18 cellular contexts compared by ENCODE assay signal in genomic region chr20:34541264-34541901, GRCh38. TPM values are rescaled to one million over a fixed set of nuclear protein-coding genes. Genes with fewer than 3 reads are reported as not detected.
DNase-seq lines count a peak whose midpoint lies in the region; ATAC-seq and TF ChIP-seq lines count a peak whose summit lies in the region.
"Had no signal": no experiment of that assay in that cellular context is flagged by ENCODE, and none has a peak within 500 bp of the region (broad histone marks: within the 10 kb centered on the region; RNA-seq: fewer than 3 reads in every experiment).

No MANE protein-coding gene starts in this region.

- H3K9me3 ChIP-seq in left ventricle myocardium inferior (replicated peaks) (no peaks in the 10 kb centered on the region), neuronal stem cell (replicated peaks in 1 of 2; ENCODE audit: control insufficient read depth in 2 of 2, insufficient read depth in 1 of 2, low read depth in 1 of 2, low read length in 2 of 2) (no peaks in the 10 kb centered on the region)
- H3K9me3 ChIP-seq: gastrocnemius medialis, ovary, tibial nerve had no signal

- H3K4me3 Mint-ChIP-seq in T-helper 1 cell treated with Interleukin-12 subunit alpha and Interleukin-12 subunit beta and Interleukin-4 antibody, amounts not matched to agents 30 μg/mL and 1 μg/mL, for 36 hours = peak overlapping the region; percentile 59
- H3K4me3 Mint-ChIP-seq in activated naive CD8-positive, alpha-beta T cell treated with anti-CD3 and anti-CD28 coated beads, Interleukin-2, amount 50 U/mL, for 24 hours = no peak overlapping the region

- no peak for TF ChIP-seq CTCF in left ventricle myocardium inferior (IDR thresholded peaks at IDR 0.05; ENCODE audit: borderline replicate concordance)

- peak overlapping the region; percentile 87 for H3K27ac Mint-ChIP-seq in T-helper 1 cell treated with Interleukin-12 subunit alpha and Interleukin-12 subunit beta and Interleukin-4 antibody, amounts not matched to agents 30 μg/mL and 1 μg/mL, for 36 hours
- H3K27ac Mint-ChIP-seq in activated naive CD8-positive, alpha-beta T cell treated with anti-CD3 and anti-CD28 coated beads, Interleukin-2, amount 50 U/mL, for 24 hours = peak overlapping the region; percentile 84

- H3K4me1 ChIP-seq in left ventricle myocardium inferior = peaks cover 40% of the 10 kb centered on the region
- H3K4me1 ChIP-seq in neuronal stem cell (ENCODE audit: control insufficient read depth in 2 of 2, insufficient read depth in 1 of 2, low read depth in 1 of 2, low read length in 2 of 2) = peaks cover 0 to 4% of the 10 kb centered on the region in 2 donors

- H2BK15ac ChIP-seq in neuronal stem cell (ENCODE audit: low read length) = no peak overlapping the region

- intact Hi-C loops in left ventricle myocardium inferior (cut with micrococcal nuclease) = no loop called here
- intact Hi-C loops in Right ventricle myocardium inferior (cut with DNase I) = no loop called here

- H4K8ac ChIP-seq in neuronal stem cell (ENCODE audit: low read depth, low read length) = no peak overlapping the region

- no peak overlapping the region for H3K4me3 ChIP-seq in left ventricle myocardium inferior
- no peak overlapping the region for H3K4me3 ChIP-seq in neuronal stem cell (ENCODE audit: low read length in 2 of 2)
- H3K4me3 ChIP-seq: coronary artery, gastrocnemius medialis, ovary, tibial nerve had no signal

- peaks cover 30% of the 10 kb centered on the region for H3K36me3 Mint-ChIP-seq in T-helper 1 cell treated with Interleukin-12 subunit alpha and Interleukin-12 subunit beta and Interleukin-4 antibody, amounts not matched to agents 30 μg/mL and 1 μg/mL, for 36 hours (ENCODE audit: low read depth)
- H3K36me3 Mint-ChIP-seq in activated naive CD8-positive, alpha-beta T cell treated with anti-CD3 and anti-CD28 coated beads, Interleukin-2, amount 50 U/mL, for 24 hours (ENCODE audit: low read depth) = peaks cover 15% of the 10 kb centered on the region

- H3K18ac ChIP-seq in neuronal stem cell (ENCODE audit: low read length) = no peak overlapping the region

- DNase-seq in left ventricle myocardium inferior (no peak), Right ventricle myocardium inferior (ENCODE audit: missing footprints) (no peak), neuronal stem cell (ENCODE audit: low spot score) (no peak), HEK293T (ENCODE audit: extremely low spot score) (no peak), COLO668 (lab: John Stamatoyannopoulos, UW; ENCODE audit: unreplicated experiment) (no peak)
- no peak for DNase-seq in activated naive CD8-positive, alpha-beta T cell treated with anti-CD3 and anti-CD28 coated beads, Interleukin-2, amount 50 U/mL, for 24 hours
- DNase-seq: activated CD4-positive, CD25-positive, alpha-beta regulatory T cell treated with anti-CD3 and anti-CD28 coated beads, Interleukin-2, amount 50 U/mL, for 72 hours; activated gamma-delta T cell; gastrocnemius medialis; NCI-H1436 treated with DMSO at 0.1 percent for 48 hours; NCI-H2227 treated with DMSO at 0.1 percent for 48 hours; NK-92 treated with Interleukin-12 subunit alpha and Interleukin-12 subunit beta, amount 100 ng/mL, for 24 hours; ovary had no signal

- H3K36me3 ChIP-seq in left ventricle myocardium inferior = peaks cover 46% of the 10 kb centered on the region
- peaks cover 27 to 59% of the 10 kb centered on the region in 2 donors for H3K36me3 ChIP-seq in neuronal stem cell (replicated peaks in 1 of 2; ENCODE audit: control insufficient read depth in 2 of 2, insufficient read depth in 2 of 2, low read length in 2 of 2)
- H3K36me3 ChIP-seq: ovary had no signal

- H3K27me3 ChIP-seq in left ventricle myocardium inferior (ENCODE audit: low read depth) (no peaks in the 10 kb centered on the region), neuronal stem cell (ENCODE audit: control insufficient read depth in 3 of 3, insufficient read depth in 3 of 3, low read depth in 1 of 3, low read length in 3 of 3) (no peaks in the 10 kb centered on the region)
- H3K27me3 ChIP-seq: gastrocnemius medialis, ovary, tibial nerve had no signal

- H3K27ac ChIP-seq in left ventricle myocardium inferior (replicated peaks) = peak overlapping the region; percentile 53
- H3K27ac ChIP-seq in neuronal stem cell (replicated peaks; ENCODE audit: low read length) = no peak overlapping the region
- H3K27ac ChIP-seq: coronary artery, epithelial cell of prostate, gastrocnemius medialis, ovary had no signal

- H4K91ac ChIP-seq in neuronal stem cell (ENCODE audit: low read depth, low read length, poor library complexity) = no peak overlapping the region

- H3K4me2 ChIP-seq in neuronal stem cell (ENCODE audit: insufficient read depth, low read length, poor library complexity, severe bottlenecking) = no peak overlapping the region

- TF ChIP-seq POLR2A in GM18505 (IDR thresholded peaks at IDR 0.05; ENCODE audit: borderline replicate concordance, extremely low read depth, insufficient read depth, insufficient read length) = no peak

- H3K14ac ChIP-seq in neuronal stem cell (ENCODE audit: low read length) = no peak overlapping the region

- H3K27me3 Mint-ChIP-seq in T-helper 1 cell treated with Interleukin-12 subunit alpha and Interleukin-12 subunit beta and Interleukin-4 antibody, amounts not matched to agents 30 μg/mL and 1 μg/mL, for 36 hours (ENCODE audit: low read depth) = no peaks in the 10 kb centered on the region
- no peaks in the 10 kb centered on the region for H3K27me3 Mint-ChIP-seq in activated naive CD8-positive, alpha-beta T cell treated with anti-CD3 and anti-CD28 coated beads, Interleukin-2, amount 50 U/mL, for 24 hours

- H3K23ac ChIP-seq in neuronal stem cell (ENCODE audit: low read depth, low read length, poor library complexity) = no peak overlapping the region

- peaks cover 20% of the 10 kb centered on the region for H3K4me1 Mint-ChIP-seq in T-helper 1 cell treated with Interleukin-12 subunit alpha and Interleukin-12 subunit beta and Interleukin-4 antibody, amounts not matched to agents 30 μg/mL and 1 μg/mL, for 36 hours (ENCODE audit: low read depth)
- H3K4me1 Mint-ChIP-seq in activated naive CD8-positive, alpha-beta T cell treated with anti-CD3 and anti-CD28 coated beads, Interleukin-2, amount 50 U/mL, for 24 hours = peaks cover 13% of the 10 kb centered on the region

- no peaks in the 10 kb centered on the region for H3K79me1 ChIP-seq in neuronal stem cell (ENCODE audit: low read depth, low read length)

- H3K9me3 Mint-ChIP-seq in T-helper 1 cell treated with Interleukin-12 subunit alpha and Interleukin-12 subunit beta and Interleukin-4 antibody, amounts not matched to agents 30 μg/mL and 1 μg/mL, for 36 hours = no peaks in the 10 kb centered on the region
- H3K9me3 Mint-ChIP-seq in activated naive CD8-positive, alpha-beta T cell treated with anti-CD3 and anti-CD28 coated beads, Interleukin-2, amount 50 U/mL, for 24 hours = no peaks in the 10 kb centered on the region

- no peak overlapping the region for H2AK5ac ChIP-seq in neuronal stem cell (ENCODE audit: low read depth, low read length)

- ATAC-seq in Right ventricle myocardium inferior = no peak
- peak; percentile 26 for ATAC-seq in activated naive CD8-positive, alpha-beta T cell treated with anti-CD3 and anti-CD28 coated beads, Interleukin-2, amount 50 U/mL, for 24 hours
- ATAC-seq in GM18505 (IDR thresholded peaks at IDR 0.05; ENCODE audit: unreplicated experiment) = no peak
- ATAC-seq: gastrocnemius medialis had no signal

- H2BK5ac ChIP-seq in neuronal stem cell (ENCODE audit: low read length) = peak overlapping the region; percentile 16

- H3K9ac ChIP-seq in neuronal stem cell (ENCODE audit: low read depth, low read length, poor library complexity) = no peak overlapping the region

- H2AFZ ChIP-seq in neuronal stem cell (ENCODE audit: low read length) = no peak overlapping the region

- H3K4ac ChIP-seq in neuronal stem cell (ENCODE audit: low read length) = no peak overlapping the region

- CTCF ChIA-PET in HEK293T (lab: Yijun Ruan, JAX) = no interaction called here

- no peak overlapping the region for H2BK120ac ChIP-seq in neuronal stem cell (ENCODE audit: low read depth, low read length)

- no CpG with 5 or more reads among the region's 13 CpGs for WGBS in neuronal stem cell (ENCODE audit: extremely low coverage in 2 of 2, insufficient read length in 2 of 2, insufficient replicate concordance in 1 of 2), 2 donors

- no peak overlapping the region for H2BK12ac ChIP-seq in neuronal stem cell (ENCODE audit: low read length)

- POLR2A ChIA-PET in HEK293T (lab: Yijun Ruan, JAX) = no interaction called here

TF ChIP-seq in HEK293T, 16 proteins besides CTCF, POLR2A, EP300 and RAD21:
- TF ChIP-seq SUZ12 (IDR thresholded peaks at IDR 0.05) (no peak), PKNOX1 (IDR thresholded peaks at IDR 0.05) (no peak), TARDBP (IDR thresholded peaks at IDR 0.05) (no peak), NFRKB (IDR thresholded peaks at IDR 0.05) (no peak), FOXM1 (IDR thresholded peaks at IDR 0.05; ENCODE audit: borderline replicate concordance) (no peak), SP1 (IDR thresholded peaks at IDR 0.05) (no peak), FOXK2 (IDR thresholded peaks at IDR 0.05) (no peak), L3MBTL2 (conservative IDR thresholded peaks at IDR 0.05) (no peak), ZNF384 (IDR thresholded peaks at IDR 0.05) (no peak), BHLHE40 (IDR thresholded peaks at IDR 0.05; ENCODE audit: borderline replicate concordance) (no peak), FOXA1 (IDR thresholded peaks at IDR 0.05) (no peak), HDGF (IDR thresholded peaks at IDR 0.05; ENCODE audit: borderline replicate concordance) (no peak), ELF4 (IDR thresholded peaks at IDR 0.05) (no peak), ARNT (IDR thresholded peaks at IDR 0.05) (no peak)
TF ChIP-seq in HEK293T: peak in this region for 0.

RNA-seq across cellular contexts. Expression of gene MAP1LC3A, which starts 17.1 kb away (rescaled TPM):
- total RNA-seq in left ventricle myocardium inferior (110 TPM), Right ventricle myocardium inferior (112 TPM)
- polyA plus RNA-seq in neuronal stem cell (2013, experiment 1 of 2) = 10.4 TPM
- 10.7 TPM for polyA plus RNA-seq in neuronal stem cell (2013, experiment 2 of 2)

RNA-seq across cellular contexts. Expression of gene DYNLRB1, which starts 25.2 kb away (rescaled TPM):
- total RNA-seq in left ventricle myocardium inferior = 166 TPM
- total RNA-seq in Right ventricle myocardium inferior = 172 TPM
- polyA plus RNA-seq in neuronal stem cell (2013, experiment 1 of 2) = 334 TPM
- 321 TPM for polyA plus RNA-seq in neuronal stem cell (2013, experiment 2 of 2)
